25 cellular contexts compared by ENCODE assay signal in the genomic region with DNA sequence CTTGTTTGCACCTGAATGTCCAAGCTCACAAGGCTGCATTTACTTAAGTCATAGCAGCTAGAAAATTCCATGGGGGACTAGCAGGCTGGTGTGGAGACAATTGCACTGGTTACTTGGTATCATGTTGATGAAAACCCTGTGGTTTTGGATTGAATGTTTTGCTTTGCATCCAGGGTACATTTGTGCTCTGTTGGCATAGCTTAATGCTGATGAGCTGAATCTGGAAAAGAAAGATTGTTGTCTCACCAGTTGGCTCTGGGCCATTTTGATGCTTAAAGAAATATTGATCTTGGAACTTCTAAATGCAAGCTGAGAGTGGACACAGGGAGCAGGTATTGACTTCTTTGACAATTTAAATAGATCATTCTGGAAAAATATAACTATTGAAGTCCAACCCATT.
"Had no signal": no experiment of that assay in that cellular context is flagged by ENCODE, and none has a peak within 500 bp of the region (broad histone marks: within the 10 kb centered on the region; RNA-seq: fewer than 3 reads in every experiment).

No MANE protein-coding gene starts in this region.

- H3K4me3 ChIP-seq: cardiac muscle cell, hepatocyte, left ventricle myocardium inferior, ovary, testis had no signal

- DNase-seq: activated CD4-positive, alpha-beta memory T cell treated with anti-CD3 and anti-CD28 coated beads for 36 hours; activated CD4-positive, alpha-beta T cell treated with anti-CD3 and anti-CD28 coated beads for 48 hours; activated naive CD4-positive, alpha-beta T cell treated with Interleukin-2 at 50 U/mL for 16 hours; activated naive CD8-positive, alpha-beta T cell treated with anti-CD3 and anti-CD28 coated beads for 36 hours; activated T-cell treated with anti-CD3 and anti-CD28 coated beads, Interleukin-2, amount 50 U/mL, for 48 hours; effector CD4-positive, alpha-beta T cell; erythroblast; foreskin fibroblast; glutamatergic neuron; immature natural killer cell; left ventricle myocardium inferior; midbrain; natural killer cell; ovary; small intestine; stimulated activated CD4-positive, alpha-beta T cell treated with anti-CD3 and anti-CD28 coated beads, Interleukin-15, amount 100 ng/mL, for 24 hours; stimulated activated CD8-positive, alpha-beta memory T cell treated with anti-CD3 and anti-CD28 coated beads, Interleukin-4, amount 100 ng/mL, for 48 hours; stimulated activated naive B cell treated with anti-CD40 and anti-IgM and Interleukin-4, amounts not matched to agents 10 μg/mL and 1 μg/mL and 100 μg/mL, for 72 hours; T-helper 9 cell; testis had no signal

- ATAC-seq: natural killer cell; sciatic nerve; stimulated activated naive B cell treated with anti-CD40 and anti-IgM and Interleukin-4, amounts not matched to agents 10 μg/mL and 1 μg/mL and 100 μg/mL, for 72 hours had no signal

- H3K9me3 ChIP-seq: left ventricle myocardium inferior, neutrophil, ovary, testis had no signal

- H3K4me1 ChIP-seq: left ventricle myocardium inferior, testis had no signal

- H2AFZ ChIP-seq: hepatocyte had no signal

- FAIRE-seq: endometrium, small intestine had no signal

- H3K27me3 ChIP-seq: cardiac muscle cell, hepatocyte, neutrophil, ovary, testis had no signal

- H3K27ac ChIP-seq: cardiac muscle cell, hepatocyte, left ventricle myocardium inferior, neutrophil, ovary, testis had no signal

- H3K36me3 ChIP-seq: cardiac muscle cell, left ventricle myocardium inferior, neutrophil, ovary had no signal

- H3K4me2 ChIP-seq: hepatocyte had no signal
